Comparison of ENCODE assay signal across 33 cellular contexts in genomic region chr2:209445485-209445884, GRCh38. TPM values are rescaled to one million over a fixed set of nuclear protein-coding genes. Genes with fewer than 3 reads are reported as not detected.
"Had no signal": no experiment of that assay in that cellular context is flagged by ENCODE, and none has a peak within 500 bp of the region (broad histone marks: within the 10 kb centered on the region; RNA-seq: fewer than 3 reads in every experiment).

No MANE protein-coding gene starts in this region.

- H3K27me3 ChIP-seq: adrenal gland, body of pancreas, cardiac muscle cell, colonic mucosa, esophagus muscularis mucosa had no signal

- H3K36me3 ChIP-seq: adrenal gland, cardiac muscle cell, colonic mucosa, esophagus muscularis mucosa had no signal

- FAIRE-seq: endometrium, endothelial cell of umbilical vein had no signal

- H3K27ac ChIP-seq: adrenal gland, body of pancreas, cardiac muscle cell, colonic mucosa, esophagus muscularis mucosa had no signal

- H3K4me3 ChIP-seq: adrenal gland, body of pancreas, cardiac muscle cell, colonic mucosa, esophagus muscularis mucosa had no signal

- H3K9me3 ChIP-seq: adrenal gland, body of pancreas, colonic mucosa, esophagus muscularis mucosa had no signal

- H3K4me1 ChIP-seq: adrenal gland, body of pancreas, colonic mucosa had no signal

- ATAC-seq: activated CD4-positive, alpha-beta T cell treated with anti-CD3 and anti-CD28 coated beads for 36 hours; activated CD8-positive, alpha-beta memory T cell treated with anti-CD3 and anti-CD28 coated beads, Interleukin-2, amount 10 ng/mL, durations not matched to agents 7 days and 5 days; activated CD8-positive, alpha-beta T cell treated with anti-CD3 and anti-CD28 coated beads, Interleukin-2, amount 10 ng/mL, durations not matched to agents 7 days and 5 days; activated naive CD8-positive, alpha-beta T cell treated with anti-CD3 and anti-CD28 coated beads, Interleukin-2, amount 50 U/mL, for 24 hours; body of pancreas; T-helper 17 cell had no signal

- DNase-seq: activated CD4-positive, alpha-beta memory T cell treated with anti-CD3 and anti-CD28 coated beads for 36 hours; activated CD4-positive, alpha-beta T cell treated with anti-CD3 and anti-CD28 coated beads for 36 hours; activated CD4-positive, alpha-beta T cell treated with anti-CD3 and anti-CD28 coated beads, Interleukin-2, amount 10 ng/mL, durations not matched to agents 24 days and 14 days; activated CD4-positive, CD25-positive, alpha-beta regulatory T cell; activated CD4-positive, CD25-positive, alpha-beta regulatory T cell treated with anti-CD3 and anti-CD28 coated beads, Interleukin-2, amount 50 U/mL, for 72 hours; activated CD8-positive, alpha-beta memory T cell treated with anti-CD3 and anti-CD28 coated beads, Interleukin-2, amount 10 ng/mL, durations not matched to agents 7 days and 5 days; activated CD8-positive, alpha-beta memory T cell treated with anti-CD3 and anti-CD28 coated beads, Interleukin-2, amount 50 U/mL, for 4 hours; activated CD8-positive, alpha-beta T cell treated with anti-CD3 and anti-CD28 coated beads, Interleukin-2, amount 10 ng/mL, durations not matched to agents 7 days and 5 days; activated effector memory CD4-positive, alpha-beta T cell treated with anti-CD3 and anti-CD28 coated beads, Interleukin-2, amount 50 U/mL, for 16 hours; activated naive CD4-positive, alpha-beta T cell treated with anti-CD3 and anti-CD28 coated beads for 36 hours; activated naive CD8-positive, alpha-beta T cell treated with anti-CD3 and anti-CD28 coated beads for 36 hours; activated naive CD8-positive, alpha-beta T cell treated with anti-CD3 and anti-CD28 coated beads, Interleukin-2, amount 50 U/mL, for 24 hours; activated T-cell treated with anti-CD3 and anti-CD28 coated beads, Interleukin-2, amount 50 U/mL, for 1 hour; activated T-cell treated with anti-CD3 and anti-CD28 coated beads, Interleukin-2, amount 50 U/mL, for 48 hours; adrenal gland; amygdala; aorta; body of pancreas; central memory CD4-positive, alpha-beta T cell; cerebellar nuclear complex; colonic mucosa; effector CD8-positive, alpha-beta T cell; head of caudate nucleus; T-helper 1 cell; T-helper 17 cell; T1000 had no signal

RNA-seq across cellular contexts. Expression of gene MAP2, which starts 21.6 kb away (rescaled TPM):
- total RNA-seq: activated CD4-positive, alpha-beta T cell treated with anti-CD3 and anti-CD28 coated beads, Interleukin-2, amount 10 ng/mL, durations not matched to agents 24 days and 14 days; activated CD8-positive, alpha-beta memory T cell treated with anti-CD3 and anti-CD28 coated beads for 36 hours; activated CD8-positive, alpha-beta T cell treated with anti-CD3 and anti-CD28 coated beads, Interleukin-2, amount 10 ng/mL, durations not matched to agents 7 days and 5 days; activated T-helper 1 cell treated with anti-CD3 and anti-CD28 coated beads, Interleukin-12 subunit alpha, Interleukin-12 subunit beta, Interleukin-2, Interleukin-4 antibody, amounts not matched to agents 30 ng/mL and 10 ng/mL and 1 ng/mL, durations not matched to agents 14 hours and 24 hours and 36 hours; activated T-helper 2 cell treated with anti-CD3 and anti-CD28 coated beads, Interferon-gamma antibody, Interleukin-2, Interleukin-4, amounts not matched to agents 10 μg/mL and 5 μg/mL and 100 μg/mL, durations not matched to agents 14 hours and 24 hours and 36 hours had no signal
